11 cellular contexts compared by ENCODE assay signal in genomic region chr16:68936729-68937631, GRCh38.
DNase-seq lines count a peak whose midpoint lies in the region; ATAC-seq and TF ChIP-seq lines count a peak whose summit lies in the region.
"Had no signal": no experiment of that assay in that cellular context is flagged by ENCODE, and none has a peak within 500 bp of the region (broad histone marks: within the 10 kb centered on the region; RNA-seq: fewer than 3 reads in every experiment).

No MANE protein-coding gene starts in this region.

- POLR2A ChIA-PET in BJ (lab: Charles Lee), result interaction anchor here (0.6 kb wide), 1 partner anchor 14 kb away, joined by 18 read pairs; no protein-coding TSS in a partner anchor

- no peak overlapping the region for H3K4me3 ChIP-seq in BJ (ENCODE audit: low read depth, low read length)
- no peak overlapping the region for H3K4me3 ChIP-seq in adipocyte (ENCODE audit: low read length)

- H3K4me1 ChIP-seq in adipocyte (ENCODE audit: control insufficient read depth, insufficient read depth, low read length), result peaks cover 7% of the 10 kb centered on the region
- H3K4me1 ChIP-seq: Caco-2 had no signal

- no peak overlapping the region for H3K4me3 Mint-ChIP-seq in stimulated activated memory B cell treated with anti-CD40 and anti-IgM and Interleukin-4, amounts not matched to agents 10 μg/mL and 1 μg/mL and 100 μg/mL, for 72 hours

- no peak overlapping the region for H3K9ac ChIP-seq in adipocyte (ENCODE audit: low read length)
- H3K9ac ChIP-seq: KMS-11 had no signal

- CTCF ChIA-PET in BJ (lab: Yijun Ruan, JAX), result no interaction called here

- no peaks in the 10 kb centered on the region for H3K4me1 Mint-ChIP-seq in stimulated activated memory B cell treated with anti-CD40 and anti-IgM and Interleukin-4, amounts not matched to agents 10 μg/mL and 1 μg/mL and 100 μg/mL, for 72 hours

- H3K9me3 ChIP-seq in adipocyte (ENCODE audit: control insufficient read depth, low read length), result no peaks in the 10 kb centered on the region
- H3K9me3 ChIP-seq: Caco-2 had no signal

- no peaks in the 10 kb centered on the region for H3K9me3 Mint-ChIP-seq in stimulated activated memory B cell treated with anti-CD40 and anti-IgM and Interleukin-4, amounts not matched to agents 10 μg/mL and 1 μg/mL and 100 μg/mL, for 72 hours

- H3K36me3 ChIP-seq in BJ (ENCODE audit: control insufficient read depth, insufficient read depth, low read length) (no peaks in the 10 kb centered on the region; the same call in 1 of the 2 replicates), adipocyte (ENCODE audit: control insufficient read depth, insufficient read depth, low read length, severe bottlenecking) (peaks cover 19% of the 10 kb centered on the region)

- H3K36me3 Mint-ChIP-seq in stimulated activated memory B cell treated with anti-CD40 and anti-IgM and Interleukin-4, amounts not matched to agents 10 μg/mL and 1 μg/mL and 100 μg/mL, for 72 hours, result peaks cover 66% of the 10 kb centered on the region

- TF ChIP-seq CTCF in BJ (IDR thresholded peaks at IDR 0.05; ENCODE audit: insufficient read depth, low read depth, low read length), result no peak

- no peaks in the 10 kb centered on the region for H3K27me3 Mint-ChIP-seq in stimulated activated memory B cell treated with anti-CD40 and anti-IgM and Interleukin-4, amounts not matched to agents 10 μg/mL and 1 μg/mL and 100 μg/mL, for 72 hours

- ATAC-seq in left lobe of liver, result peak; percentile 48
- ATAC-seq in stimulated activated memory B cell treated with anti-CD40 and anti-IgM and Interleukin-4, amounts not matched to agents 10 μg/mL and 1 μg/mL and 100 μg/mL, for 72 hours, result no peak

- H3K27ac Mint-ChIP-seq in stimulated activated memory B cell treated with anti-CD40 and anti-IgM and Interleukin-4, amounts not matched to agents 10 μg/mL and 1 μg/mL and 100 μg/mL, for 72 hours, result no peak overlapping the region

- DNase-seq in BJ (ENCODE audit: low read depth) (peak; percentile 47), LoVo (ENCODE audit: low spot score) (peak; percentile 26), adipocyte (ENCODE audit: low read depth) (peak; percentile 54), left lobe of liver (ENCODE audit: low spot score) (no peak)
- no peak for DNase-seq in effector CD4-positive, alpha-beta T cell
- DNase-seq in central memory CD4-positive, alpha-beta T cell, result no peak
- DNase-seq in activated T-cell treated with anti-CD3 and anti-CD28 coated beads, Interleukin-2, amount 50 U/mL, for 1 hour, result no peak
- DNase-seq: Caco-2; stimulated activated naive CD4-positive, alpha-beta T cell treated with Interleukin-2 at 50 U/mL for 16 hours had no signal

- H3K27me3 ChIP-seq in BJ (ENCODE audit: control insufficient read depth, insufficient read depth, low read length) (no peaks in the 10 kb centered on the region), adipocyte (replicated peaks; ENCODE audit: control insufficient read depth, insufficient read depth, low read length) (no peaks in the 10 kb centered on the region)

Comparison
In these comparisons a context has a peak if more than half of its experiments do, and no peak if none do; other contexts are left out.
1. DNase-seq: peak in BJ (single experiment), LoVo (single experiment) and adipocyte (single experiment); none in left lobe of liver (single experiment), effector CD4-positive, alpha-beta T cell (single experiment), central memory CD4-positive, alpha-beta T cell (single experiment) and activated T-cell treated with anti-CD3 and anti-CD28 coated beads, Interleukin-2, amount 50 U/mL, for 1 hour (single experiment).